Comparison of ENCODE assay signal across 24 cellular contexts in the genomic region with DNA sequence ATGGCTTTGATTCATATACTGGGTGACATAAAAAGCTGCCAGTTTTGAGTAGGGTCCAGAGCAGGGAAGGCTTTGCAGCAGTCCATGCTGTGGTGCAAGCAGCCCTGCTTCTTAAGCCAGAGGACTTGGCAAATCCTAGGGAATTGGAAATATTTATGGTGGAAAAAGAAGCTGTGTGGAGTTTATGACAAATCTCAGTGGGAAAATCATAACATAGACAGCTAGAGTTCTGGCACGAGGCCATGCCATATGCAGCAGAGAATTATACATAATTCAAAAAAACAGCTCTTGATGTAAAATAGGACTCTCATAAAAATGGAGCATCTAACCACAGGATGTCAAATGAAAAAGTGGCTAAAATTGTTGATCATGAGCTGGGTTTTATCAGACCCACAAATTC.
"Had no signal": no experiment of that assay in that cellular context is flagged by ENCODE, and none has a peak within 500 bp of the region (broad histone marks: within the 10 kb centered on the region; RNA-seq: fewer than 3 reads in every experiment).

No MANE protein-coding gene starts in this region.

- DNase-seq: heart left ventricle; immature natural killer cell; islet precursor cell; left ventricle myocardium inferior; mesendoderm; mucosa of descending colon; naive thymus-derived CD4-positive, alpha-beta T cell; retina; right cardiac atrium; stimulated activated CD4-positive, alpha-beta T cell treated with anti-CD3 and anti-CD28 coated beads, Interleukin-12 subunit alpha, Interleukin-12 subunit beta, amount 100 ng/mL, for 4 hours; stimulated activated CD4-positive, alpha-beta T cell treated with anti-CD3 and anti-CD28 coated beads, Interleukin-15, amount 100 ng/mL, for 24 hours; stimulated activated CD4-positive, alpha-beta T cell treated with anti-CD3 and anti-CD28 coated beads, Interleukin-2, amount 100 ng/mL, for 24 hours; stimulated activated CD4-positive, alpha-beta T cell treated with anti-CD3 and anti-CD28 coated beads, Interleukin-4, amount 100 ng/mL, for 1 hour; stimulated activated naive B cell treated with anti-CD40 and anti-IgM and Interleukin-4, amounts not matched to agents 10 μg/mL and 1 μg/mL and 100 μg/mL, for 72 hours; testis; thyroid gland; transverse colon; upper lobe of right lung had no signal

- H3K9me3 ChIP-seq: testis, thyroid gland, upper lobe of right lung had no signal

- H3K4me1 Mint-ChIP-seq: immature natural killer cell; naive thymus-derived CD4-positive, alpha-beta T cell; stimulated activated naive B cell treated with anti-CD40 and anti-IgM and Interleukin-4, amounts not matched to agents 10 μg/mL and 1 μg/mL and 100 μg/mL, for 72 hours had no signal

- H3K27me3 ChIP-seq: heart left ventricle, testis, thyroid gland, transverse colon, upper lobe of right lung had no signal

- H3K36me3 Mint-ChIP-seq: immature natural killer cell had no signal

- H3K36me3 ChIP-seq: heart left ventricle, left ventricle myocardium inferior, thyroid gland, transverse colon, upper lobe of right lung had no signal

- H3K27me3 Mint-ChIP-seq: naive thymus-derived CD4-positive, alpha-beta T cell; natural killer cell treated with Interleukin-12 subunit alpha and Interleukin-12 subunit beta and Interleukin-15 and Interleukin-18, amount 100 ng/mL, for 72 hours; progenitor cell of endocrine pancreas; stimulated activated naive B cell treated with anti-CD40 and anti-IgM and Interleukin-4, amounts not matched to agents 10 μg/mL and 1 μg/mL and 100 μg/mL, for 72 hours; stimulated activated naive CD8-positive, alpha-beta T cell treated with anti-CD3 and anti-CD28 coated beads, Interleukin-15, Interleukin-2, amounts not matched to agents 100 ng/mL and 50 ng/mL, for 24 hours had no signal

- H3K4me3 ChIP-seq: heart left ventricle, left ventricle myocardium inferior, lung, mucosa of descending colon, skin epidermis, testis, thyroid gland, transverse colon, upper lobe of right lung had no signal

- H3K4me3 Mint-ChIP-seq: immature natural killer cell; mesothelial cell of epicardium; naive thymus-derived CD4-positive, alpha-beta T cell; natural killer cell treated with Interleukin-12 subunit alpha and Interleukin-12 subunit beta and Interleukin-15 and Interleukin-18, amount 100 ng/mL, for 72 hours; stimulated activated naive B cell treated with anti-CD40 and anti-IgM and Interleukin-4, amounts not matched to agents 10 μg/mL and 1 μg/mL and 100 μg/mL, for 72 hours; stimulated activated naive CD8-positive, alpha-beta T cell treated with anti-CD3 and anti-CD28 coated beads, Interleukin-15, Interleukin-2, amounts not matched to agents 100 ng/mL and 50 ng/mL, for 24 hours had no signal

- H3K27ac Mint-ChIP-seq: immature natural killer cell; mesothelial cell of epicardium; naive thymus-derived CD4-positive, alpha-beta T cell; natural killer cell treated with Interleukin-12 subunit alpha and Interleukin-12 subunit beta and Interleukin-15 and Interleukin-18, amount 100 ng/mL, for 72 hours; progenitor cell of endocrine pancreas; stimulated activated naive B cell treated with anti-CD40 and anti-IgM and Interleukin-4, amounts not matched to agents 10 μg/mL and 1 μg/mL and 100 μg/mL, for 72 hours; stimulated activated naive CD8-positive, alpha-beta T cell treated with anti-CD3 and anti-CD28 coated beads, Interleukin-15, Interleukin-2, amounts not matched to agents 100 ng/mL and 50 ng/mL, for 24 hours had no signal
